1 cellular context compared by ENCODE assay signal in the genomic region with DNA sequence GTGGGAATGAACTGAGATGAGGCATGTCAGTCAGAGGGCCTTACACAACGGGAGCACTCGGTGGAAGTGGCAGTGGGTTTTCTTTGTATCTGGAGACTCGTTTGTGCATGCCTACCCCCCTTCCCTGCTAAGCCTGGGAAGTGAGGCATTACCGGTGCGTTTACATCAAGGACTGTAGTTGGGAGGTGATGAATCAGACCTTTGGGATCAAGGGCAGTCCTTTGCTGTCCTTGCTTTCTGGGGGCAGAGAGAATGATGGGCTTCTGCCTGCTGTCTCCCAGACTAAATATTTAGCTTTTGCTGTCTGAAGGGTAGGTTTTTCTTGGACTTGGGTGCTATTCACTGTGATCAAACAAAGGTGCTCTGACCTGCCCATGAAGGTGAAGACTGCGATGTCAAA.
TF ChIP-seq lines count a peak whose summit lies in the region.

No MANE protein-coding gene starts in this region.

TF ChIP-seq in HepG2, 621 proteins besides CTCF, POLR2A, EP300 and RAD21 (continued from another document and continues in another):
- TF ChIP-seq, protein P1, sequence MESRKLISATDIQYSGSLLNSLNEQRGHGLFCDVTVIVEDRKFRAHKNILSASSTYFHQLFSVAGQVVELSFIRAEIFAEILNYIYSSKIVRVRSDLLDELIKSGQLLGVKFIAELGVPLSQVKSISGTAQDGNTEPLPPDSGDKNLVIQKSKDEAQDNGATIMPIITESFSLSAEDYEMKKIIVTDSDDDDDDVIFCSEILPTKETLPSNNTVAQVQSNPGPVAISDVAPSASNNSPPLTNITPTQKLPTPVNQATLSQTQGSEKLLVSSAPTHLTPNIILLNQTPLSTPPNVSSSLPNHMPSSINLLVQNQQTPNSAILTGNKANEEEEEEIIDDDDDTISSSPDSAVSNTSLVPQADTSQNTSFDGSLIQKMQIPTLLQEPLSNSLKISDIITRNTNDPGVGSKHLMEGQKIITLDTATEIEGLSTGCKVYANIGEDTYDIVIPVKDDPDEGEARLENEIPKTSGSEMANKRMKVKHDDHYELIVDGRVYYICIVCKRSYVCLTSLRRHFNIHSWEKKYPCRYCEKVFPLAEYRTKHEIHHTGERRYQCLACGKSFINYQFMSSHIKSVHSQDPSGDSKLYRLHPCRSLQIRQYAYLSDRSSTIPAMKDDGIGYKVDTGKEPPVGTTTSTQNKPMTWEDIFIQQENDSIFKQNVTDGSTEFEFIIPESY (CRISPR knock-in tag; IDR thresholded peaks at IDR 0.05): no peak
- TF ChIP-seq CHD4 (IDR thresholded peaks at IDR 0.05; ENCODE audit: borderline replicate concordance, low read length) (no peak), ZNF235 (CRISPR knock-in tag; IDR thresholded peaks at IDR 0.05; ENCODE audit: borderline replicate concordance) (no peak), AHR (CRISPR knock-in tag; IDR thresholded peaks at IDR 0.05) (no peak), ZNF432 (CRISPR knock-in tag; IDR thresholded peaks at IDR 0.05; ENCODE audit: borderline replicate concordance) (no peak), ASH2L (IDR thresholded peaks at IDR 0.05; ENCODE audit: insufficient read length, low read depth, low read length) (peak; percentile 22), ZNF577 (CRISPR knock-in tag; IDR thresholded peaks at IDR 0.05; ENCODE audit: borderline replicate concordance, low read depth) (no peak), PCBP1 (IDR thresholded peaks at IDR 0.05; ENCODE audit: borderline replicate concordance, low read depth, low read length) (no peak), CENPT (CRISPR knock-in tag; IDR thresholded peaks at IDR 0.05; ENCODE audit: low read depth) (no peak), ZSCAN25 (CRISPR knock-in tag; IDR thresholded peaks at IDR 0.05) (no peak), NFE2L1 (CRISPR knock-in tag; IDR thresholded peaks at IDR 0.05; ENCODE audit: borderline replicate concordance) (no peak), ELF3 (CRISPR knock-in tag; IDR thresholded peaks at IDR 0.05) (peak; percentile 65; the same call in 1 of the 2 replicates), ZNF501 (CRISPR knock-in tag; IDR thresholded peaks at IDR 0.05) (peak; percentile 61; the same call in 1 of the 2 replicates), ZBTB20 (CRISPR knock-in tag; IDR thresholded peaks at IDR 0.05; ENCODE audit: borderline replicate concordance, low read depth) (peak; percentile 65; the same call in 1 of the 2 replicates), ZBTB21 (CRISPR knock-in tag; IDR thresholded peaks at IDR 0.05) (no peak), CBX2 (IDR thresholded peaks at IDR 0.05; ENCODE audit: low read depth, low read length) (no peak), CBX2 (CRISPR knock-in tag; IDR thresholded peaks at IDR 0.05; ENCODE audit: low read depth) (no peak), ZNF224 (CRISPR knock-in tag; IDR thresholded peaks at IDR 0.05) (no peak), RNF2 (conservative IDR thresholded peaks at IDR 0.05; ENCODE audit: low read depth) (no peak), CHCHD3 (CRISPR knock-in tag; IDR thresholded peaks at IDR 0.05) (no peak), MED1 (CRISPR knock-in tag; IDR thresholded peaks at IDR 0.05) (peak; percentile 85), HMG20A (CRISPR knock-in tag; IDR thresholded peaks at IDR 0.05; ENCODE audit: borderline replicate concordance) (peak; percentile 55; the same call in 1 of the 2 replicates), RCOR2 (CRISPR knock-in tag; IDR thresholded peaks at IDR 0.05) (peak; percentile 75; the same call in 1 of the 2 replicates), ZNF670 (CRISPR knock-in tag; IDR thresholded peaks at IDR 0.05; ENCODE audit: borderline replicate concordance) (no peak), ZNF607 (CRISPR knock-in tag; IDR thresholded peaks at IDR 0.05; ENCODE audit: borderline replicate concordance) (0 out of 2 replicates have a peak, but pooled peaks have one; percentile 57), NR2F2 (IDR thresholded peaks at IDR 0.05; ENCODE audit: borderline replicate concordance, low read depth) (no peak), NCOA5 (CRISPR knock-in tag; IDR thresholded peaks at IDR 0.05) (no peak), CEBPG (CRISPR knock-in tag; IDR thresholded peaks at IDR 0.05) (peak; percentile 55; the same call in 1 of the 2 replicates), ZSCAN29 (CRISPR knock-in tag; conservative IDR thresholded peaks at IDR 0.05) (0 out of 2 replicates have a peak, but pooled peaks have one; percentile 16), TEAD3 (CRISPR knock-in tag; optimal IDR thresholded peaks at IDR 0.05; ENCODE audit: borderline replicate concordance) (peak; percentile 71), KDM6A (CRISPR knock-in tag; IDR thresholded peaks at IDR 0.05; ENCODE audit: low read depth) (no peak), ZNF251 (CRISPR knock-in tag; IDR thresholded peaks at IDR 0.05) (no peak), NFKBIZ (CRISPR knock-in tag; IDR thresholded peaks at IDR 0.05) (no peak), ZNF615 (CRISPR knock-in tag; IDR thresholded peaks at IDR 0.05; ENCODE audit: borderline replicate concordance) (peak; percentile 69; the same call in 1 of the 2 replicates), NPAS2 (CRISPR knock-in tag; IDR thresholded peaks at IDR 0.05; ENCODE audit: borderline replicate concordance) (no peak), MBD4 (IDR thresholded peaks at IDR 0.05; ENCODE audit: borderline replicate concordance, low read length) (no peak), POGZ (CRISPR knock-in tag; IDR thresholded peaks at IDR 0.05) (peak; percentile 74), ZNF232 (CRISPR knock-in tag; IDR thresholded peaks at IDR 0.05; ENCODE audit: borderline replicate concordance) (no peak), GATAD1 (CRISPR knock-in tag; IDR thresholded peaks at IDR 0.05) (peak; percentile 11; the same call in 1 of the 2 replicates), JUN (CRISPR knock-in tag; IDR thresholded peaks at IDR 0.05) (no peak), IRF2 (CRISPR knock-in tag; IDR thresholded peaks at IDR 0.05) (peak; percentile 86), XBP1 (CRISPR knock-in tag; IDR thresholded peaks at IDR 0.05) (no peak), ZNF782 (CRISPR knock-in tag; IDR thresholded peaks at IDR 0.05; ENCODE audit: borderline replicate concordance) (no peak), ZSCAN22 (CRISPR knock-in tag; IDR thresholded peaks at IDR 0.05) (no peak), HNF4A (CRISPR knock-in tag; IDR thresholded peaks at IDR 0.05) (peak; percentile 34), ZNF567 (CRISPR knock-in tag; IDR thresholded peaks at IDR 0.05; ENCODE audit: borderline replicate concordance) (no peak), PRMT3 (CRISPR knock-in tag; IDR thresholded peaks at IDR 0.05; ENCODE audit: borderline replicate concordance, low read depth) (no peak)
- TF ChIP-seq, protein P2, sequence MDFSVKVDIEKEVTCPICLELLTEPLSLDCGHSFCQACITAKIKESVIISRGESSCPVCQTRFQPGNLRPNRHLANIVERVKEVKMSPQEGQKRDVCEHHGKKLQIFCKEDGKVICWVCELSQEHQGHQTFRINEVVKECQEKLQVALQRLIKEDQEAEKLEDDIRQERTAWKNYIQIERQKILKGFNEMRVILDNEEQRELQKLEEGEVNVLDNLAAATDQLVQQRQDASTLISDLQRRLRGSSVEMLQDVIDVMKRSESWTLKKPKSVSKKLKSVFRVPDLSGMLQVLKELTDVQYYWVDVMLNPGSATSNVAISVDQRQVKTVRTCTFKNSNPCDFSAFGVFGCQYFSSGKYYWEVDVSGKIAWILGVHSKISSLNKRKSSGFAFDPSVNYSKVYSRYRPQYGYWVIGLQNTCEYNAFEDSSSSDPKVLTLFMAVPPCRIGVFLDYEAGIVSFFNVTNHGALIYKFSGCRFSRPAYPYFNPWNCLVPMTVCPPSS (IDR thresholded peaks at IDR 0.05): no peak
- TF ChIP-seq, protein P3, sequence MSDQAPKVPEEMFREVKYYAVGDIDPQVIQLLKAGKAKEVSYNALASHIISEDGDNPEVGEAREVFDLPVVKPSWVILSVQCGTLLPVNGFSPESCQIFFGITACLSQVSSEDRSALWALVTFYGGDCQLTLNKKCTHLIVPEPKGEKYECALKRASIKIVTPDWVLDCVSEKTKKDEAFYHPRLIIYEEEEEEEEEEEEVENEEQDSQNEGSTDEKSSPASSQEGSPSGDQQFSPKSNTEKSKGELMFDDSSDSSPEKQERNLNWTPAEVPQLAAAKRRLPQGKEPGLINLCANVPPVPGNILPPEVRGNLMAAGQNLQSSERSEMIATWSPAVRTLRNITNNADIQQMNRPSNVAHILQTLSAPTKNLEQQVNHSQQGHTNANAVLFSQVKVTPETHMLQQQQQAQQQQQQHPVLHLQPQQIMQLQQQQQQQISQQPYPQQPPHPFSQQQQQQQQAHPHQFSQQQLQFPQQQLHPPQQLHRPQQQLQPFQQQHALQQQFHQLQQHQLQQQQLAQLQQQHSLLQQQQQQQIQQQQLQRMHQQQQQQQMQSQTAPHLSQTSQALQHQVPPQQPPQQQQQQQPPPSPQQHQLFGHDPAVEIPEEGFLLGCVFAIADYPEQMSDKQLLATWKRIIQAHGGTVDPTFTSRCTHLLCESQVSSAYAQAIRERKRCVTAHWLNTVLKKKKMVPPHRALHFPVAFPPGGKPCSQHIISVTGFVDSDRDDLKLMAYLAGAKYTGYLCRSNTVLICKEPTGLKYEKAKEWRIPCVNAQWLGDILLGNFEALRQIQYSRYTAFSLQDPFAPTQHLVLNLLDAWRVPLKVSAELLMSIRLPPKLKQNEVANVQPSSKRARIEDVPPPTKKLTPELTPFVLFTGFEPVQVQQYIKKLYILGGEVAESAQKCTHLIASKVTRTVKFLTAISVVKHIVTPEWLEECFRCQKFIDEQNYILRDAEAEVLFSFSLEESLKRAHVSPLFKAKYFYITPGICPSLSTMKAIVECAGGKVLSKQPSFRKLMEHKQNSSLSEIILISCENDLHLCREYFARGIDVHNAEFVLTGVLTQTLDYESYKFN (CRISPR knock-in tag; conservative IDR thresholded peaks at IDR 0.05): peak; percentile 77
- TF ChIP-seq, protein P4, sequence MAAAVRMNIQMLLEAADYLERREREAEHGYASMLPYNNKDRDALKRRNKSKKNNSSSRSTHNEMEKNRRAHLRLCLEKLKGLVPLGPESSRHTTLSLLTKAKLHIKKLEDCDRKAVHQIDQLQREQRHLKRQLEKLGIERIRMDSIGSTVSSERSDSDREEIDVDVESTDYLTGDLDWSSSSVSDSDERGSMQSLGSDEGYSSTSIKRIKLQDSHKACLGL (CRISPR knock-in tag; IDR thresholded peaks at IDR 0.05): no peak
- TF ChIP-seq, protein P5, sequence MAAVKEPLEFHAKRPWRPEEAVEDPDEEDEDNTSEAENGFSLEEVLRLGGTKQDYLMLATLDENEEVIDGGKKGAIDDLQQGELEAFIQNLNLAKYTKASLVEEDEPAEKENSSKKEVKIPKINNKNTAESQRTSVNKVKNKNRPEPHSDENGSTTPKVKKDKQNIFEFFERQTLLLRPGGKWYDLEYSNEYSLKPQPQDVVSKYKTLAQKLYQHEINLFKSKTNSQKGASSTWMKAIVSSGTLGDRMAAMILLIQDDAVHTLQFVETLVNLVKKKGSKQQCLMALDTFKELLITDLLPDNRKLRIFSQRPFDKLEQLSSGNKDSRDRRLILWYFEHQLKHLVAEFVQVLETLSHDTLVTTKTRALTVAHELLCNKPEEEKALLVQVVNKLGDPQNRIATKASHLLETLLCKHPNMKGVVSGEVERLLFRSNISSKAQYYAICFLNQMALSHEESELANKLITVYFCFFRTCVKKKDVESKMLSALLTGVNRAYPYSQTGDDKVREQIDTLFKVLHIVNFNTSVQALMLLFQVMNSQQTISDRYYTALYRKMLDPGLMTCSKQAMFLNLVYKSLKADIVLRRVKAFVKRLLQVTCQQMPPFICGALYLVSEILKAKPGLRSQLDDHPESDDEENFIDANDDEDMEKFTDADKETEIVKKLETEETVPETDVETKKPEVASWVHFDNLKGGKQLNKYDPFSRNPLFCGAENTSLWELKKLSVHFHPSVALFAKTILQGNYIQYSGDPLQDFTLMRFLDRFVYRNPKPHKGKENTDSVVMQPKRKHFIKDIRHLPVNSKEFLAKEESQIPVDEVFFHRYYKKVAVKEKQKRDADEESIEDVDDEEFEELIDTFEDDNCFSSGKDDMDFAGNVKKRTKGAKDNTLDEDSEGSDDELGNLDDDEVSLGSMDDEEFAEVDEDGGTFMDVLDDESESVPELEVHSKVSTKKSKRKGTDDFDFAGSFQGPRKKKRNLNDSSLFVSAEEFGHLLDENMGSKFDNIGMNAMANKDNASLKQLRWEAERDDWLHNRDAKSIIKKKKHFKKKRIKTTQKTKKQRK (IDR thresholded peaks at IDR 0.05; ENCODE audit: low read length): no peak
- TF ChIP-seq, protein P6, sequence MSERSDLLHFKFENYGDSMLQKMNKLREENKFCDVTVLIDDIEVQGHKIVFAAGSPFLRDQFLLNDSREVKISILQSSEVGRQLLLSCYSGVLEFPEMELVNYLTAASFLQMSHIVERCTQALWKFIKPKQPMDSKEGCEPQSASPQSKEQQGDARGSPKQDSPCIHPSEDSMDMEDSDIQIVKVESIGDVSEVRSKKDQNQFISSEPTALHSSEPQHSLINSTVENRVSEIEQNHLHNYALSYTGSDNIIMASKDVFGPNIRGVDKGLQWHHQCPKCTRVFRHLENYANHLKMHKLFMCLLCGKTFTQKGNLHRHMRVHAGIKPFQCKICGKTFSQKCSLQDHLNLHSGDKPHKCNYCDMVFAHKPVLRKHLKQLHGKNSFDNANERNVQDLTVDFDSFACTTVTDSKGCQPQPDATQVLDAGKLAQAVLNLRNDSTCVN (CRISPR knock-in tag; IDR thresholded peaks at IDR 0.05; ENCODE audit: borderline replicate concordance): no peak
- TF ChIP-seq, protein P7, sequence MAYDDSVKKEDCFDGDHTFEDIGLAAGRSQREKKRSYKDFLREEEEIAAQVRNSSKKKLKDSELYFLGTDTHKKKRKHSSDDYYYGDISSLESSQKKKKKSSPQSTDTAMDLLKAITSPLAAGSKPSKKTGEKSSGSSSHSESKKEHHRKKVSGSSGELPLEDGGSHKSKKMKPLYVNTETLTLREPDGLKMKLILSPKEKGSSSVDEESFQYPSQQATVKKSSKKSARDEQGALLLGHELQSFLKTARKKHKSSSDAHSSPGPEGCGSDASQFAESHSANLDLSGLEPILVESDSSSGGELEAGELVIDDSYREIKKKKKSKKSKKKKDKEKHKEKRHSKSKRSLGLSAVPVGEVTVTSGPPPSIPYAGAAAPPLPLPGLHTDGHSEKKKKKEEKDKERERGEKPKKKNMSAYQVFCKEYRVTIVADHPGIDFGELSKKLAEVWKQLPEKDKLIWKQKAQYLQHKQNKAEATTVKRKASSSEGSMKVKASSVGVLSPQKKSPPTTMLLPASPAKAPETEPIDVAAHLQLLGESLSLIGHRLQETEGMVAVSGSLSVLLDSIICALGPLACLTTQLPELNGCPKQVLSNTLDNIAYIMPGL (CRISPR knock-in tag; IDR thresholded peaks at IDR 0.05; ENCODE audit: borderline replicate concordance in 1 of 2, low read depth in 1 of 2): 0 out of 4 replicates have a peak, but pooled peaks of 1 of the 2 experiments have one; percentile 38
- TF ChIP-seq, protein P8, sequence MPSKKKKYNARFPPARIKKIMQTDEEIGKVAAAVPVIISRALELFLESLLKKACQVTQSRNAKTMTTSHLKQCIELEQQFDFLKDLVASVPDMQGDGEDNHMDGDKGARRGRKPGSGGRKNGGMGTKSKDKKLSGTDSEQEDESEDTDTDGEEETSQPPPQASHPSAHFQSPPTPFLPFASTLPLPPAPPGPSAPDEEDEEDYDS (CRISPR knock-in tag; IDR thresholded peaks at IDR 0.05): peak; percentile 56
